Comparison of ENCODE assay signal across 8 cellular contexts in genomic region chr10:103278862-103279298, GRCh38. TPM values are rescaled to one million over a fixed set of nuclear protein-coding genes. Genes with fewer than 3 reads are reported as not detected.
A peak's percentile ranks its signal among the peaks of the same experiment; 100 is the strongest.
DNase-seq lines count a peak whose midpoint lies in the region; TF ChIP-seq lines count a peak whose summit lies in the region.
"Had no signal": no experiment of that assay in that cellular context is flagged by ENCODE, and none has a peak within 500 bp of the region (broad histone marks: within the 10 kb centered on the region; RNA-seq: fewer than 3 reads in every experiment).

No MANE protein-coding gene starts in this region.

- TF ChIP-seq POLR2A in stomach (IDR thresholded peaks at IDR 0.05) = no peak

- no peak for TF ChIP-seq EP300 in stomach (IDR thresholded peaks at IDR 0.05)

- peaks cover 0 to 7% (median 0%) of the 10 kb centered on the region in 4 donors for H3K9me3 ChIP-seq in stomach
- H3K9me3 ChIP-seq: Peyer's patch had no signal

- TF ChIP-seq CTCF in stomach (IDR thresholded peaks at IDR 0.05) = no peak

- peaks cover 8 to 22% (median 13%) of the 10 kb centered on the region in 4 donors for H3K4me1 ChIP-seq in stomach

- H3K27me3 ChIP-seq in H7 (ENCODE audit: control insufficient read depth, insufficient read depth, low read length) (peaks cover 38% of the 10 kb centered on the region), stomach (peaks cover 18 to 84% (median 45%) of the 10 kb centered on the region in 3 donors)

- 3 to 11% (median 6%) methylated on average over 11 of the region's 11 CpGs for WGBS in stomach, 5 donors

- no peak overlapping the region for H3K27ac ChIP-seq in stomach
- H3K27ac ChIP-seq: Peyer's patch had no signal

- H3K4me3 ChIP-seq in H7 (ENCODE audit: insufficient read depth, low read depth, low read length) = peak overlapping the region; percentile 61; the same call in 1 of the 2 replicates
- no peak overlapping the region for H3K4me3 ChIP-seq in stomach
- H3K4me3 ChIP-seq: Peyer's patch had no signal

- intact Hi-C loops in stomach (cut with DNase I; ENCODE audit: low total_unique reads) = no loop called here

- DNase-seq in H7 (peak; percentile 72), RKO (ENCODE audit: low spot score) (peak; percentile 43), amniotic epithelial cell (ENCODE audit: low read depth) (peak; percentile 52), kidney glomerular epithelial cell (lab: John Stamatoyannopoulos, UW) (peak; percentile 47), stomach (peak; percentile 35), NCI-H2107 treated with DMSO at 0.1 percent for 48 hours (lab: John Stamatoyannopoulos, UW; ENCODE audit: unreplicated experiment) (no peak), pons (ENCODE audit: low spot score) (no peak)

- H3K36me3 ChIP-seq in H7 (replicated peaks; ENCODE audit: control insufficient read depth, insufficient read depth, low read length) (no peaks in the 10 kb centered on the region), stomach (no peaks in the 10 kb centered on the region)
- H3K36me3 ChIP-seq: Peyer's patch had no signal

RNA-seq across cellular contexts. Expression of gene INA, which starts 1.9 kb away (rescaled TPM):
- total RNA-seq in H7 (2014; rRNA removed; shearing (Covaris generic)) = 25.0 and 29.5 TPM in 2 replicates
- total RNA-seq in stomach = 1 to 10 TPM in 1 of 5 donors, under 1 TPM in 2, not detected in 2; 0.29 to 1.8 (median 0.72) TPM
- polyA plus RNA-seq in stomach = 1 to 10 TPM in 2 of 3 donors, under 1 TPM in 1; 0.92 to 1.4 (median 1.2) TPM

RNA-seq across cellular contexts. Expression of gene RPEL1, which starts 33.2 kb away (rescaled TPM):
- total RNA-seq in H7 (2014; rRNA removed; shearing (Covaris generic)) = not detected in 2 replicates
- total RNA-seq in stomach = not detected
- not detected for polyA plus RNA-seq in stomach

Comparison
In these comparisons a context has a peak if more than half of its experiments do, and no peak if none do; other contexts are left out.
1. DNase-seq: peak in H7 (single experiment), RKO (single experiment), amniotic epithelial cell (single experiment), kidney glomerular epithelial cell (single experiment) and stomach (single experiment); none in NCI-H2107 treated with DMSO at 0.1 percent for 48 hours (single experiment) and pons (single experiment).